Comparison of ENCODE assay signal across 12 cellular contexts in genomic region chr20:62703853-62704228, GRCh38. TPM values are rescaled to one million over a fixed set of nuclear protein-coding genes. Genes with fewer than 3 reads are reported as not detected.
DNase-seq lines count a peak whose midpoint lies in the region; ATAC-seq and TF ChIP-seq lines count a peak whose summit lies in the region.
"Had no signal": no experiment of that assay in that cellular context is flagged by ENCODE, and none has a peak within 500 bp of the region (broad histone marks: within the 10 kb centered on the region; RNA-seq: fewer than 3 reads in every experiment).

No MANE protein-coding gene starts in this region.

- no peak for DNase-seq in T-helper 2 cell treated with Interferon-gamma antibody and Interleukin-4, amounts not matched to agents 5 μg/mL and 100 μg/mL, for 36 hours (ENCODE audit: low spot score)
- no peak for DNase-seq in T-helper 2 cell
- peak; percentile 41 for DNase-seq in HT-29 (ENCODE audit: low spot score)
- no peak for DNase-seq in activated naive CD8-positive, alpha-beta T cell treated with anti-CD3 and anti-CD28 coated beads, Interleukin-2, amount 50 U/mL, for 24 hours
- no peak for DNase-seq in neural progenitor cell (ENCODE audit: low spot score)
- DNase-seq in caudate nucleus (lab: John Stamatoyannopoulos, UW), result no peak
- no peak for DNase-seq in T-helper 9 cell

- H3K4me1 Mint-ChIP-seq in T-helper 2 cell treated with Interferon-gamma antibody and Interleukin-4, amounts not matched to agents 5 μg/mL and 100 μg/mL, for 36 hours (ENCODE audit: low read depth), result peaks cover 6% of the 10 kb centered on the region
- peaks cover 4% of the 10 kb centered on the region for H3K4me1 Mint-ChIP-seq in activated naive CD8-positive, alpha-beta T cell treated with anti-CD3 and anti-CD28 coated beads, Interleukin-2, amount 50 U/mL, for 24 hours
- peaks cover 20% of the 10 kb centered on the region for H3K4me1 Mint-ChIP-seq in neural progenitor cell
- H3K4me1 Mint-ChIP-seq: neural crest cell had no signal

- no peaks in the 10 kb centered on the region for H3K9me3 Mint-ChIP-seq in T-helper 2 cell treated with Interferon-gamma antibody and Interleukin-4, amounts not matched to agents 5 μg/mL and 100 μg/mL, for 36 hours
- no peaks in the 10 kb centered on the region for H3K9me3 Mint-ChIP-seq in activated naive CD8-positive, alpha-beta T cell treated with anti-CD3 and anti-CD28 coated beads, Interleukin-2, amount 50 U/mL, for 24 hours
- no peaks in the 10 kb centered on the region for H3K9me3 Mint-ChIP-seq in neural progenitor cell
- H3K9me3 Mint-ChIP-seq: neural crest cell had no signal

- peaks cover 36% of the 10 kb centered on the region for H3K27me3 ChIP-seq in neural progenitor cell

- no peaks in the 10 kb centered on the region for H3F3A ChIP-seq in neural progenitor cell (ENCODE audit: low read depth)

- H3K4me3 Mint-ChIP-seq in T-helper 2 cell treated with Interferon-gamma antibody and Interleukin-4, amounts not matched to agents 5 μg/mL and 100 μg/mL, for 36 hours, result peak overlapping the region; percentile 63
- H3K4me3 Mint-ChIP-seq in activated naive CD8-positive, alpha-beta T cell treated with anti-CD3 and anti-CD28 coated beads, Interleukin-2, amount 50 U/mL, for 24 hours, result no peak overlapping the region
- H3K4me3 Mint-ChIP-seq in neural progenitor cell, result no peak overlapping the region
- H3K4me3 Mint-ChIP-seq: neural crest cell had no signal

- H3K36me3 ChIP-seq in neural progenitor cell, result no peaks in the 10 kb centered on the region
- H3K36me3 ChIP-seq: gastrocnemius medialis had no signal

- TF ChIP-seq CTCF in neural progenitor cell (IDR thresholded peaks at IDR 0.05), result no peak

- no peaks in the 10 kb centered on the region for H3K9me3 ChIP-seq in neural progenitor cell (ENCODE audit: low read depth)
- H3K9me3 ChIP-seq: gastrocnemius medialis had no signal

- H2AFZ ChIP-seq in neural progenitor cell (replicated peaks), result no peak overlapping the region

- no peaks in the 10 kb centered on the region for H3K79me2 ChIP-seq in neural progenitor cell (ENCODE audit: low read depth)

- peaks cover 10% of the 10 kb centered on the region for H4K20me1 ChIP-seq in neural progenitor cell (ENCODE audit: low read depth)

- H3K27ac ChIP-seq in neural progenitor cell, result no peak overlapping the region
- H3K27ac ChIP-seq in caudate nucleus (ENCODE audit: low read depth, low read length), result no peak overlapping the region

- no peak overlapping the region for H3K4me3 ChIP-seq in neural progenitor cell
- H3K4me3 ChIP-seq: gastrocnemius medialis had no signal

- H3K4me2 ChIP-seq in neural progenitor cell, result no peak overlapping the region

- H3K27me3 Mint-ChIP-seq in T-helper 2 cell treated with Interferon-gamma antibody and Interleukin-4, amounts not matched to agents 5 μg/mL and 100 μg/mL, for 36 hours (ENCODE audit: low read depth), result peaks cover 32% of the 10 kb centered on the region
- peaks cover 10% of the 10 kb centered on the region for H3K27me3 Mint-ChIP-seq in activated naive CD8-positive, alpha-beta T cell treated with anti-CD3 and anti-CD28 coated beads, Interleukin-2, amount 50 U/mL, for 24 hours
- peaks cover 24% of the 10 kb centered on the region for H3K27me3 Mint-ChIP-seq in neural progenitor cell (ENCODE audit: insufficient read depth, low read depth)

- H3K9ac ChIP-seq in neural progenitor cell, result no peak overlapping the region

- ATAC-seq in activated naive CD8-positive, alpha-beta T cell treated with anti-CD3 and anti-CD28 coated beads, Interleukin-2, amount 50 U/mL, for 24 hours, result no peak
- ATAC-seq in HG03520 (IDR thresholded peaks at IDR 0.05; ENCODE audit: unreplicated experiment), result no peak

- peak overlapping the region; percentile 60 for H3K27ac Mint-ChIP-seq in T-helper 2 cell treated with Interferon-gamma antibody and Interleukin-4, amounts not matched to agents 5 μg/mL and 100 μg/mL, for 36 hours
- peak overlapping the region; percentile 80 for H3K27ac Mint-ChIP-seq in activated naive CD8-positive, alpha-beta T cell treated with anti-CD3 and anti-CD28 coated beads, Interleukin-2, amount 50 U/mL, for 24 hours
- H3K27ac Mint-ChIP-seq in neural progenitor cell, result peak overlapping the region; percentile 36

- H3K36me3 Mint-ChIP-seq in T-helper 2 cell treated with Interferon-gamma antibody and Interleukin-4, amounts not matched to agents 5 μg/mL and 100 μg/mL, for 36 hours (ENCODE audit: low read depth), result no peaks in the 10 kb centered on the region
- H3K36me3 Mint-ChIP-seq in activated naive CD8-positive, alpha-beta T cell treated with anti-CD3 and anti-CD28 coated beads, Interleukin-2, amount 50 U/mL, for 24 hours (ENCODE audit: low read depth), result no peaks in the 10 kb centered on the region
- H3K36me3 Mint-ChIP-seq in neural progenitor cell, result no peaks in the 10 kb centered on the region

- peaks cover 5% of the 10 kb centered on the region for H3K4me1 ChIP-seq in neural progenitor cell
- H3K4me1 ChIP-seq: gastrocnemius medialis had no signal

RNA-seq across cellular contexts. Expression of gene NTSR1, which starts 4.8 kb away (rescaled TPM):
- total RNA-seq in HT-29 (2014; rRNA removed; shearing (Covaris generic)), result 76.6 and 78.7 TPM in 2 replicates
- 0.12 and 0.26 TPM in 2 replicates for total RNA-seq in neural progenitor cell (ENCODE audit: low replicate concordance)
- total RNA-seq: activated CD8-positive, alpha-beta memory T cell treated with anti-CD3 and anti-CD28 coated beads for 36 hours; neural crest cell; ureter had no signal

Comparison
In these comparisons a context has a peak if more than half of its experiments do, and no peak if none do; other contexts are left out.
1. RNA of gene NTSR1, which starts 4.8 kb away (total RNA-seq): 76.6 to 78.7 TPM in HT-29; 0.12 to 0.26 TPM in neural progenitor cell; every median in the first group is over 10 times any median in the second.
2. Peak in every context shown above with its lines, with median percentiles within 50 percentile points of each other: H3K27ac Mint-ChIP-seq.